Comparison of ENCODE assay signal across 8 cellular contexts in genomic region chr10:32055478-32056135, GRCh38. TPM values are rescaled to one million over a fixed set of nuclear protein-coding genes. Genes with fewer than 3 reads are reported as not detected.
DNase-seq lines count a peak whose midpoint lies in the region; ATAC-seq and TF ChIP-seq lines count a peak whose summit lies in the region.

No MANE protein-coding gene starts in this region.

- peaks cover 29% of the 10 kb centered on the region for H3K4me1 ChIP-seq in A673 (ENCODE audit: insufficient read depth, low read length, poor library complexity, severe bottlenecking)

- intact Hi-C loops in A673 (cut with micrococcal nuclease; ENCODE audit: unreplicated experiment) = loop anchor here (5.0 kb wide), 1 partner anchor 292 kb away; the partner anchor contains the start of gene EPC1

- peak; percentile 50 for ATAC-seq in GM18502 (IDR thresholded peaks at IDR 0.05; ENCODE audit: poor library complexity, unreplicated experiment)
- ATAC-seq in HG02970 (IDR thresholded peaks at IDR 0.05; ENCODE audit: low FRiP score, unreplicated experiment) = peak; percentile 39

- POLR2A ChIA-PET in A673 (lab: Charles Lee; ENCODE audit: low non-redundant PET) = interaction anchor here (0.6 to 0.7 kb wide), 2 partner anchors 296 to 1129 kb away, joined by 3 read pairs; no protein-coding TSS in a partner anchor

- H3K36me3 ChIP-seq in A673 (ENCODE audit: insufficient read depth, low read length, poor library complexity, severe bottlenecking) = no peaks in the 10 kb centered on the region

- CTCF ChIA-PET in A673 (lab: Charles Lee) = no interaction called here

- no TSS peak for BruUV-seq in A673 (replicated peaks; lab: Mats Ljungman, UMichigan)

- H3K27ac ChIP-seq in A673 (ENCODE audit: low read depth, low read length, poor library complexity, severe bottlenecking) = peak overlapping the region; percentile 95

- no peaks in the 10 kb centered on the region for H3K27me3 ChIP-seq in A673 (replicated peaks; ENCODE audit: insufficient read depth, low read depth, low read length, poor library complexity)

- no peaks in the 10 kb centered on the region for H3K9me3 ChIP-seq in A673 (ENCODE audit: low read depth, low read length, poor library complexity, severe bottlenecking)

- peak overlapping the region; percentile 97 for H3K4me3 ChIP-seq in A673 (ENCODE audit: low read depth, low read length, poor library complexity, severe bottlenecking)

- TF ChIP-seq CTCF in A673 (conservative IDR thresholded peaks at IDR 0.05; ENCODE audit: low read depth, low read length) = no peak

- DNase-seq in A673 (ENCODE audit: low spot score) = peak; percentile 64
- DNase-seq in NCI-H345 treated with DMSO at 0.1 percent for 48 hours (lab: John Stamatoyannopoulos, UW; ENCODE audit: unreplicated experiment) = peak; percentile 14
- peak; percentile 59 to 64 for DNase-seq in activated CD4-positive, alpha-beta T cell treated with anti-CD3 and anti-CD28 coated beads, Interleukin-2, amount 50 U/mL, for 48 hours
- peak; percentile 77 for DNase-seq in ecto neural progenitor cell (ENCODE audit: low spot score)
- DNase-seq in lung microvascular endothelial cell (ENCODE audit: low read depth in 2 of 2) = peak; percentile 71 to 81
- peak; percentile 20 to 42 (median 27) for DNase-seq in stimulated activated CD4-positive, alpha-beta T cell treated with anti-CD3 and anti-CD28 coated beads, TNF-alpha, amount 100 ng/mL, for 48 hours (ENCODE audit: low read depth in 3 of 3)

RNA-seq across cellular contexts. Expression of gene KIF5B, which starts 0.6 kb away (rescaled TPM):
- total RNA-seq in A673 (2021) (135 and 148 TPM in 2 replicates), lung microvascular endothelial cell (71.3 and 91.9 TPM in 2 replicates)

Comparison
In these comparisons a context has a peak if more than half of its experiments do, and no peak if none do; other contexts are left out.
1. Peak in every context shown above with its lines: DNase-seq, ATAC-seq, H3K4me3 ChIP-seq and H3K27ac ChIP-seq.
2. DNase-seq: peak in every context shown above with its lines; median percentile 77 in ecto neural progenitor cell; 76 in lung microvascular endothelial cell; 64 in A673; 62 in activated CD4-positive, alpha-beta T cell treated with anti-CD3 and anti-CD28 coated beads, Interleukin-2, amount 50 U/mL, for 48 hours; 27 in stimulated activated CD4-positive, alpha-beta T cell treated with anti-CD3 and anti-CD28 coated beads, TNF-alpha, amount 100 ng/mL, for 48 hours; 14 in NCI-H345 treated with DMSO at 0.1 percent for 48 hours.